ENCODE assay signal across 23 cellular contexts in genomic region chr2:16130906-16131400, GRCh38.
"Had no signal": no experiment of that assay in that cellular context is flagged by ENCODE, and none has a peak within 500 bp of the region (broad histone marks: within the 10 kb centered on the region; RNA-seq: fewer than 3 reads in every experiment).

No MANE protein-coding gene starts in this region.

- H3K36me3 ChIP-seq: lower lobe of right lung, ovary, right lobe of liver, thoracic aorta, tibial nerve, upper lobe of left lung had no signal

- H3K27ac Mint-ChIP-seq: immature natural killer cell; natural killer cell treated with Interleukin-12 subunit alpha and Interleukin-12 subunit beta and Interleukin-15 and Interleukin-18, amount 100 ng/mL, for 72 hours; stimulated activated naive B cell treated with anti-CD40 and anti-IgM and Interleukin-4, amounts not matched to agents 10 μg/mL and 1 μg/mL and 100 μg/mL, for 72 hours; stimulated activated naive CD8-positive, alpha-beta T cell treated with anti-CD3 and anti-CD28 coated beads, Interleukin-15, Interleukin-2, amounts not matched to agents 100 ng/mL and 50 ng/mL, for 24 hours had no signal

- H3K4me3 Mint-ChIP-seq: immature natural killer cell; naive B cell; natural killer cell treated with Interleukin-12 subunit alpha and Interleukin-12 subunit beta and Interleukin-15 and Interleukin-18, amount 100 ng/mL, for 72 hours; neural crest cell; stimulated activated naive B cell treated with anti-CD40 and anti-IgM and Interleukin-4, amounts not matched to agents 10 μg/mL and 1 μg/mL and 100 μg/mL, for 72 hours; stimulated activated naive CD8-positive, alpha-beta T cell treated with anti-CD3 and anti-CD28 coated beads, Interleukin-15, Interleukin-2, amounts not matched to agents 100 ng/mL and 50 ng/mL, for 24 hours had no signal

- H3K27me3 Mint-ChIP-seq: stimulated activated naive B cell treated with anti-CD40 and anti-IgM and Interleukin-4, amounts not matched to agents 10 μg/mL and 1 μg/mL and 100 μg/mL, for 72 hours; stimulated activated naive CD8-positive, alpha-beta T cell treated with anti-CD3 and anti-CD28 coated beads, Interleukin-15, Interleukin-2, amounts not matched to agents 100 ng/mL and 50 ng/mL, for 24 hours had no signal

- H3K27ac ChIP-seq: lower lobe of right lung, ovary, right lobe of liver, thoracic aorta, tibial nerve, upper lobe of left lung had no signal

- H3K4me1 ChIP-seq: lower lobe of right lung, right lobe of liver, tibial nerve, upper lobe of left lung had no signal

- H3K4me3 ChIP-seq: lower lobe of right lung, ovary, right lobe of liver, thoracic aorta, tibial nerve, upper lobe of left lung had no signal

- ATAC-seq: left ventricle myocardium superior; lower lobe of right lung; right lobe of liver; stimulated activated naive B cell treated with anti-CD40 and anti-IgM and Interleukin-4, amounts not matched to agents 10 μg/mL and 1 μg/mL and 100 μg/mL, for 72 hours had no signal

- H3K36me3 Mint-ChIP-seq: immature natural killer cell; naive B cell; natural killer cell treated with Interleukin-12 subunit alpha and Interleukin-12 subunit beta and Interleukin-15 and Interleukin-18, amount 100 ng/mL, for 72 hours; stimulated activated naive B cell treated with anti-CD40 and anti-IgM and Interleukin-4, amounts not matched to agents 10 μg/mL and 1 μg/mL and 100 μg/mL, for 72 hours had no signal

- H3K9me3 Mint-ChIP-seq: immature natural killer cell; natural killer cell treated with Interleukin-12 subunit alpha and Interleukin-12 subunit beta and Interleukin-15 and Interleukin-18, amount 100 ng/mL, for 72 hours; neural crest cell; stimulated activated naive CD8-positive, alpha-beta T cell treated with anti-CD3 and anti-CD28 coated beads, Interleukin-15, Interleukin-2, amounts not matched to agents 100 ng/mL and 50 ng/mL, for 24 hours had no signal

- H3K4me1 Mint-ChIP-seq: immature natural killer cell; naive B cell; stimulated activated naive B cell treated with anti-CD40 and anti-IgM and Interleukin-4, amounts not matched to agents 10 μg/mL and 1 μg/mL and 100 μg/mL, for 72 hours had no signal

- H3K9me3 ChIP-seq: lower lobe of right lung, ovary, right lobe of liver, thoracic aorta, tibial nerve, upper lobe of left lung had no signal

- H3K27me3 ChIP-seq: ovary, right lobe of liver, tibial nerve, upper lobe of left lung had no signal

- DNase-seq: cortex of kidney; effector CD4-positive, alpha-beta T cell; erythroblast; hypothalamus; immature natural killer cell; left ventricle myocardium superior; lower lobe of right lung; naive B cell; nucleus accumbens; ovary; posterior cingulate gyrus; retina; right lobe of liver; small intestine; stimulated activated CD4-positive, alpha-beta T cell treated with anti-CD3 and anti-CD28 coated beads, Interleukin-15, amount 100 ng/mL, for 24 hours; stimulated activated CD4-positive, alpha-beta T cell treated with anti-CD3 and anti-CD28 coated beads, Interleukin-2, amount 100 ng/mL, for 48 hours; stimulated activated naive B cell treated with anti-CD40 and anti-IgM and Interleukin-4, amounts not matched to agents 10 μg/mL and 1 μg/mL and 100 μg/mL, for 72 hours; upper lobe of left lung had no signal
